Comparison of ENCODE assay signal across 1 cellular context in the genomic region with DNA sequence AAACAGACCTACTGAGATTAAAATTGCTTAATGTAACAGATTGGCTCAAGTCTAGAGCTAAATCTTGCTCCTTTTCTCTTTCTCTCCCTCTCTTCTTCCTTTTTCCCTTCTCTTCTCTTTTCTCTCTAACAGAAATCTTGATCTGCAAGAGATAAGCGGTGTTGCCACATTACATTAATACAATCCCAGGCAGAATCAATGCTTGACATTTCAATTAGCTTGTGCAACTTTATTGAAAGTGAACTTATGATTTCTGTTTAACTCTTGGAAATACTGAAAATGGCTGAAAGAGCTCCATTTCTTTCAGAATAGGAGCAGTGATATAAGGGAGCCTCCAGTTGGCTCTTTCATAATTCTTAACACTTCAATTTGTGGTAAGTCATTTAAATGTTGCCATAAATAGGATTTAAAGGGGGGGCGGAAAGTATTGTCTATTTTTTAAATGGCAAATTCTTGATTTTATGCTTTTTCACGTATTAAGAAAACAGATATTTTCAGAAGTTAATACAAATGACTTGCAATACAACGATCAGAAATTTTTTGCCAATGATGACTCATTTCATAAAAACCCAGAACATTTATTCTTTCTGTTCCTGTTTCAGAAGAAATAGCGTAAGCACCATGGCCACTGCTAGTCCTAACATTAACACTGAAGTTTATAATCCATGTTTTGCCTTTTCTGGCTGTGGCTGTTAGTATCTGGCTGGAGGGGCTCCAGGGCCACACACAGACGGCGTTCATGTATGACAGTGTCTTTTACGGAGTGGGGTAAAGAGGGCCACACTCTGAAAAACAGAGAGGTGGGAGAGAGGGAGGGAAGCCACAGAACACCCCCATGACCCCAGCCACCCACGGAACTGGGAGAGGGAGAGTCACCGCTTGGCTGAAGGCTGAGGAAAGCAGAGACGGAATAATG.
A peak's percentile ranks its signal among the peaks of the same experiment; 100 is the strongest.
TF ChIP-seq lines count a peak whose summit lies in the region.

No MANE protein-coding gene starts in this region.

TF ChIP-seq in endothelial cell of umbilical vein, 7 proteins besides CTCF, POLR2A, EP300 and RAD21 (continued from another document):
- TF ChIP-seq MYC (IDR thresholded peaks at IDR 0.05; ENCODE audit: low read depth, low read length): no peak
- TF ChIP-seq FOS (IDR thresholded peaks at IDR 0.05; ENCODE audit: borderline replicate concordance, insufficient read depth, low read length): peak; percentile 62
- TF ChIP-seq GATA2 (IDR thresholded peaks at IDR 0.05; ENCODE audit: insufficient read depth, insufficient read length, low read depth, low read length): no peak
- TF ChIP-seq EZH2 (IDR thresholded peaks at IDR 0.05; ENCODE audit: borderline replicate concordance, low read depth, low read length, severe bottlenecking): no peak
